Comparison of ENCODE assay signal across 8 cellular contexts in genomic region chr4:40672528-40673522, GRCh38. TPM values are rescaled to one million over a fixed set of nuclear protein-coding genes. Genes with fewer than 3 reads are reported as not detected.
DNase-seq lines count a peak whose midpoint lies in the region; ATAC-seq and TF ChIP-seq lines count a peak whose summit lies in the region.

No MANE protein-coding gene starts in this region.

- H3K27ac ChIP-seq in HCT116 (ENCODE audit: low read depth, low read length), result peak overlapping the region; percentile 54

- H3K4me3 Mint-ChIP-seq in progenitor cell of endocrine pancreas (ENCODE audit: low read depth), result no peak overlapping the region

- H2AFZ ChIP-seq in HCT116 (ENCODE audit: low read depth, low read length, poor library complexity, severe bottlenecking) (peak overlapping the region; percentile 94), Loucy (ENCODE audit: low read length) (0 out of 2 replicates have a peak overlapping the region, but pooled peaks have one; percentile 1)

- H3K4me3 ChIP-seq in HCT116 (replicated peaks in 1 of 2; ENCODE audit: low read depth in 1 of 2, low read length in 2 of 2), result 0 out of 4 replicates have a peak overlapping the region, but pooled peaks of 1 of the 2 experiments have one; percentile 17
- no peak overlapping the region for H3K4me3 ChIP-seq in Loucy (ENCODE audit: low read length, poor library complexity, severe bottlenecking)

- TF ChIP-seq CTCF in HCT116 (IDR thresholded peaks at IDR 0.05 in 2 of 3, conservative IDR thresholded peaks at IDR 0.05 in 1 of 3; ENCODE audit: borderline replicate concordance in 1 of 3, insufficient read depth in 1 of 3, low read depth in 2 of 3, low read length in 2 of 3), result no peak
- TF ChIP-seq CTCF in Loucy (conservative IDR thresholded peaks at IDR 0.05; ENCODE audit: low read length), result no peak
- no peak for TF ChIP-seq CTCF in progenitor cell of endocrine pancreas (IDR thresholded peaks at IDR 0.05; ENCODE audit: unreplicated experiment)

- H3K4me2 ChIP-seq in HCT116 (ENCODE audit: low read length) (peak overlapping the region; percentile 67), Loucy (ENCODE audit: low read depth, low read length, poor library complexity, severe bottlenecking) (peak overlapping the region; percentile 26)

- peaks cover 18% of the 10 kb centered on the region for H3K4me1 Mint-ChIP-seq in progenitor cell of endocrine pancreas (ENCODE audit: low read depth)

- peak overlapping the region; percentile 89 for H3K27ac Mint-ChIP-seq in progenitor cell of endocrine pancreas

- no peak for TF ChIP-seq POLR2A in HCT116 (IDR thresholded peaks at IDR 0.05; ENCODE audit: borderline replicate concordance, extremely low read depth, insufficient read depth, insufficient read length)

- DNase-seq in NK-92 treated with Interleukin-12 subunit alpha and Interleukin-12 subunit beta, amount 100 ng/mL, for 24 hours (lab: John Stamatoyannopoulos, UW), result peak; percentile 29
- DNase-seq in NK-92 (lab: John Stamatoyannopoulos, UW; ENCODE audit: unreplicated experiment) (no peak), HCT116 (ENCODE audit: low read depth, low spot score) (peak; percentile 78), fibroblast of peridontal ligament (ENCODE audit: extremely low read depth) (peak; percentile 94), progenitor cell of endocrine pancreas (ENCODE audit: low spot score, unreplicated experiment) (no peak), NCI-H1417 treated with DMSO at 0.1 percent for 48 hours (lab: John Stamatoyannopoulos, UW) (no peak)
- DNase-seq in activated CD4-positive, alpha-beta T cell treated with anti-CD3 and anti-CD28 coated beads, Interleukin-2, amount 50 U/mL, for 24 hours (ENCODE audit: low read depth in 1 of 2, low spot score in 1 of 2), result peak; percentile 9 to 50

- no peaks in the 10 kb centered on the region for H3K27me3 Mint-ChIP-seq in progenitor cell of endocrine pancreas

- H3F3A ChIP-seq in Loucy (ENCODE audit: low read depth), result no peaks in the 10 kb centered on the region

- TF ChIP-seq RAD21 in HCT116 (IDR thresholded peaks at IDR 0.05; ENCODE audit: low read depth), result no peak

- peak; percentile 88 for ATAC-seq in HCT116

- H3K4me1 ChIP-seq in HCT116 (ENCODE audit: control insufficient read depth in 1 of 2, insufficient read depth in 2 of 2, low read length in 2 of 2) (peaks cover 12 to 25% of the 10 kb centered on the region in 2 experiments; a peak in 3 of 4 replicates), Loucy (ENCODE audit: insufficient read depth, low read length, poor library complexity, severe bottlenecking) (peaks cover 3% of the 10 kb centered on the region)

- H3K27me3 ChIP-seq in HCT116 (ENCODE audit: insufficient read depth, low read length), result no peaks in the 10 kb centered on the region
- H3K27me3 ChIP-seq in Loucy (ENCODE audit: insufficient read depth, low read length, poor library complexity, severe bottlenecking), result no peaks in the 10 kb centered on the region

- no peaks in the 10 kb centered on the region for H3K36me3 ChIP-seq in HCT116 (ENCODE audit: control insufficient read depth in 1 of 2, insufficient read depth in 2 of 2, low read length in 2 of 2)
- no peaks in the 10 kb centered on the region for H3K36me3 ChIP-seq in Loucy (ENCODE audit: insufficient read depth, low read length)

- intact Hi-C loops in HCT116 (cut with micrococcal nuclease), result no loop called here

- H3K79me2 ChIP-seq in HCT116 (ENCODE audit: insufficient read depth, low read length) (no peaks in the 10 kb centered on the region), Loucy (ENCODE audit: insufficient read depth, low read length) (no peaks in the 10 kb centered on the region)

- no peaks in the 10 kb centered on the region for H3K9me3 Mint-ChIP-seq in progenitor cell of endocrine pancreas (ENCODE audit: low read depth)

- RAD21 ChIA-PET in HCT116 (lab: Charles Lee; ENCODE audit: low non-redundant PET in 1 of 2, low total read pairs in 2 of 2, uncharacterized antibody in 2 of 2, unreplicated experiment in 2 of 2), result interaction anchor here in 1 of 2 experiments (0.6 to 0.7 kb wide), 2 partner anchors 104 to 155 kb away, joined by 4 to 9 read pairs; no protein-coding TSS in a partner anchor

- no peaks in the 10 kb centered on the region for H3K9me3 ChIP-seq in HCT116 (ENCODE audit: control insufficient read depth in 1 of 2, insufficient read depth in 1 of 2, low read depth in 1 of 2, low read length in 2 of 2)
- H3K9me3 ChIP-seq in Loucy (ENCODE audit: insufficient read depth, low read depth, low read length), result no peaks in the 10 kb centered on the region

- BruUV-seq in HCT116 (replicated peaks; lab: Mats Ljungman, UMichigan), result TSS peak; percentile 91

- H3K36me3 Mint-ChIP-seq in progenitor cell of endocrine pancreas (ENCODE audit: insufficient read depth), result no peaks in the 10 kb centered on the region

- peak overlapping the region; percentile 47 for H3K9ac ChIP-seq in HCT116 (ENCODE audit: low read length)
- H3K9ac ChIP-seq in Loucy (ENCODE audit: low read depth, low read length, poor library complexity, severe bottlenecking), result no peak overlapping the region

- H4K20me1 ChIP-seq in HCT116 (ENCODE audit: insufficient read depth) (no peaks in the 10 kb centered on the region), Loucy (ENCODE audit: insufficient read depth, low read length, poor library complexity, severe bottlenecking) (no peaks in the 10 kb centered on the region)

- POLR2A ChIA-PET in HCT116 (lab: Charles Lee), result interaction anchor here (1.0 to 1.5 kb wide), 3 partner anchors 11 to 45 kb away, joined by 3 to 4 read pairs (median 3); no protein-coding TSS in a partner anchor

- CTCF ChIA-PET in HCT116 (lab: Charles Lee), result no interaction called here

- no peaks in the 10 kb centered on the region for H3K9me2 ChIP-seq in HCT116 (ENCODE audit: insufficient read depth)
- H3K9me2 ChIP-seq in Loucy (replicated peaks; ENCODE audit: low read depth, low read length), result no peaks in the 10 kb centered on the region

TF ChIP-seq in HCT116, 20 proteins besides CTCF, POLR2A, EP300 and RAD21 (continues in another document):
- TF ChIP-seq SRF (IDR thresholded peaks at IDR 0.05; ENCODE audit: low read depth), result 0 out of 2 replicates have a peak, but pooled peaks have one; percentile 27
- TF ChIP-seq ATF3 (IDR thresholded peaks at IDR 0.05), result no peak
- TF ChIP-seq CEBPB (IDR thresholded peaks at IDR 0.05; ENCODE audit: low read depth), result no peak; the same call in 1 of the 2 replicates
- TF ChIP-seq ZNF274 (IDR thresholded peaks at IDR 0.05; ENCODE audit: low read depth, low read length), result no peak
- no peak for TF ChIP-seq EGR1 (IDR thresholded peaks at IDR 0.05; ENCODE audit: low read depth)
- no peak for TF ChIP-seq REST (IDR thresholded peaks at IDR 0.05; ENCODE audit: low read depth)
- TF ChIP-seq EZH2phosphoT487 (IDR thresholded peaks at IDR 0.05; ENCODE audit: borderline replicate concordance), result no peak
- no peak for TF ChIP-seq SIN3A (IDR thresholded peaks at IDR 0.05; ENCODE audit: low read depth)
- TF ChIP-seq CBX3 (IDR thresholded peaks at IDR 0.05; ENCODE audit: low read depth), result peak; percentile 70; the same call in 1 of the 2 replicates
- TF ChIP-seq POLR2AphosphoS5 (IDR thresholded peaks at IDR 0.05; ENCODE audit: low read depth, low read length), result peak; percentile 29; the same call in 1 of the 2 replicates
- peak; percentile 75 for TF ChIP-seq FOSL1 (IDR thresholded peaks at IDR 0.05; ENCODE audit: low read depth)
- TF ChIP-seq ELF1 (IDR thresholded peaks at IDR 0.05; ENCODE audit: borderline replicate concordance, low read depth), result no peak
- no peak for TF ChIP-seq YY1 (IDR thresholded peaks at IDR 0.05; ENCODE audit: extremely low read depth, insufficient replicate concordance, low read depth, low read length)
- TF ChIP-seq SP1 (IDR thresholded peaks at IDR 0.05; ENCODE audit: low read depth), result peak; percentile 72
- TF ChIP-seq EZH2 (IDR thresholded peaks at IDR 0.05), result no peak
- peak; percentile 76 for TF ChIP-seq JUND (IDR thresholded peaks at IDR 0.05)
- peak; percentile 58 for TF ChIP-seq ZFX (IDR thresholded peaks at IDR 0.05)
- no peak for TF ChIP-seq TCF7L2 (IDR thresholded peaks at IDR 0.05; ENCODE audit: borderline replicate concordance, extremely low read depth, insufficient read depth, insufficient read length)

RNA-seq across cellular contexts. Expression of gene RBM47, which starts 43.2 kb away (rescaled TPM):
- total RNA-seq in HCT116 (2021; ENCODE audit: unreplicated experiment) (22.2 TPM), progenitor cell of endocrine pancreas (64.3 and 64.8 TPM in 2 replicates)
- 10.4 and 14.2 TPM in 2 replicates for polyA plus RNA-seq in HCT116 (2012)

Comparison
In these comparisons a context has a peak if more than half of its experiments do, and no peak if none do; other contexts are left out.
1. DNase-seq: peak in NK-92 treated with Interleukin-12 subunit alpha and Interleukin-12 subunit beta, amount 100 ng/mL, for 24 hours (single experiment), HCT116 (single experiment), activated CD4-positive, alpha-beta T cell treated with anti-CD3 and anti-CD28 coated beads, Interleukin-2, amount 50 U/mL, for 24 hours (2 of 2) and fibroblast of peridontal ligament (single experiment); none in NK-92 (single experiment), progenitor cell of endocrine pancreas (single experiment) and NCI-H1417 treated with DMSO at 0.1 percent for 48 hours (single experiment).